8 cellular contexts compared by ENCODE assay signal in the genomic region with DNA sequence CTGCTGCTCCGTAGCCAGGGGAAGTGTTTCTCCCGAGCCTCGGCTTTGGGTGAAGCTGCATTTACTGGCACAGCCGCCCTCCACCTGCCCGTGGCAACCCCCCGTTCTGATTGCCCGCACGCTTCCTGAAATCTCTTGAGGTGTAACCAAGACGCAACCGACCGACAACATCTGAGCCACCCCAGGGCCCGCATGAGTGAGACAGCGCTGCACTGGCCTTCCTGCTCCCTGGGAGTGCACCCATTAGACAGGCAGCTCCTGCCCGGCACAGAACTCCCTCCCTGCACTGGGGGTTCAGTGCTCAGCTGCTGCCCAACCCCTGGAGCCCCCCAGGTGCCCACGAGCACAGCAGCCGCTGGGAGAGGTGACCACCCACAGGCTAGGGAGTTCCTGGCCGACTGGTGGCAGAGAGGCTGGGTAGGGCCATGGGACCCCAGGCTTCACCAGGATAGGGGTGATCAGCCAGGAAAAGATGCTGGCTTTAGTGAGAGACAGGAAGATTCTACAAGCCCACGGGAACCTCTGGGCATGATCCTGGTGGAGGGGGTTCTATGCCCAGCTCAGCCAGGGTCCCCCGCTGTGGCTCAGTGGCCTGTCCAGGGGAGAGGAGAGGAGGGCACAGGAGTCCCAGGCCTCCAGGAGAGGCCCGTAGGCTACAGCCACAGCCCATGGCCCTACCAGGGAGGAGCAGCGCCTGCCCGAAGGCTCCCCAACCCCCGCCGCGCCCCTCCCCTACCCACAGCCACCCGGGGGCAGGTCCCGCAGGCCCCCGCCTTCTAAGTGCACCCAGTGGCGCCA. TPM values are rescaled to one million over a fixed set of nuclear protein-coding genes. Genes with fewer than 3 reads are reported as not detected.
A peak's percentile ranks its signal among the peaks of the same experiment; 100 is the strongest.
DNase-seq lines count a peak whose midpoint lies in the region; ATAC-seq and TF ChIP-seq lines count a peak whose summit lies in the region.

No MANE protein-coding gene starts in this region.

- H3K4me1 ChIP-seq in colonic mucosa (peaks cover 36% of the 10 kb centered on the region), muscle layer of colon (ENCODE audit: insufficient read depth, low read length) (peaks cover 43% of the 10 kb centered on the region)

- in situ Hi-C loops in ACHN (cut with HindIII; ENCODE audit: low pct_ligation_motif_present, low pct_unique_long_range_greater_than_20kb, low sequenced_read_pairs): no loop called here

- H3K27ac ChIP-seq in colonic mucosa (peak overlapping the region; percentile 87), muscle layer of colon (ENCODE audit: low read depth, low read length) (peak overlapping the region; percentile 68)

- H3K36me3 ChIP-seq in colonic mucosa (peaks cover 18% of the 10 kb centered on the region), muscle layer of colon (ENCODE audit: insufficient read depth, low read length) (peaks cover 29% of the 10 kb centered on the region)

- intact Hi-C loops in colonic mucosa (cut with DNase I): no loop called here

- peak; percentile 49 for DNase-seq in ACHN
- DNase-seq in Jurkat, Clone E6-1 (ENCODE audit: low read depth, low spot score): peak; percentile 59
- DNase-seq in colonic mucosa: no peak
- DNase-seq in NCI-H1092 (lab: John Stamatoyannopoulos, UW): no peak
- DNase-seq in effector CD8-positive, alpha-beta T cell (lab: John Stamatoyannopoulos, UW): no peak

- H3K9ac ChIP-seq in colonic mucosa (ENCODE audit: low read depth in 2 of 2, low read length in 2 of 2) (peak overlapping the region; percentile 66 to 69), muscle layer of colon (ENCODE audit: low read length) (no peak overlapping the region)

- no peak for TF ChIP-seq CTCF in colonic mucosa (IDR thresholded peaks at IDR 0.05)

- H3K9me3 ChIP-seq in colonic mucosa (no peaks in the 10 kb centered on the region), muscle layer of colon (ENCODE audit: low read length) (no peaks in the 10 kb centered on the region)

- H3K27me3 ChIP-seq in colonic mucosa: no peaks in the 10 kb centered on the region
- no peaks in the 10 kb centered on the region for H3K27me3 ChIP-seq in muscle layer of colon (ENCODE audit: control insufficient read depth in 1 of 2, insufficient read depth in 2 of 2, low read length in 2 of 2)

- ATAC-seq in HG02884 (IDR thresholded peaks at IDR 0.05; ENCODE audit: unreplicated experiment) (no peak), GM21576 (IDR thresholded peaks at IDR 0.05; ENCODE audit: unreplicated experiment) (no peak)

- no peak overlapping the region for H3K4me3 ChIP-seq in Jurkat, Clone E6-1 (ENCODE audit: low read length)
- H3K4me3 ChIP-seq in colonic mucosa (peak overlapping the region; percentile 21), muscle layer of colon (ENCODE audit: low read depth in 1 of 2, low read length in 2 of 2) (peak overlapping the region; percentile 18 to 24)

RNA-seq across cellular contexts. Expression of gene PLXNB2, which starts 14.6 kb away (rescaled TPM):
- 17.6 TPM for polyA plus RNA-seq in Jurkat, Clone E6-1 (2012; ENCODE audit: insufficient read depth, insufficient read length)
- total RNA-seq in colonic mucosa: 100 to 1,000 TPM; 270 to 339 TPM

RNA-seq across cellular contexts. Expression of gene MAPK11, which starts 22.7 kb away (rescaled TPM):
- 37.9 TPM for polyA plus RNA-seq in Jurkat, Clone E6-1 (2012; ENCODE audit: insufficient read depth, insufficient read length)
- 1 to 10 TPM; 1.3 to 1.9 TPM for total RNA-seq in colonic mucosa

RNA-seq across cellular contexts. Expression of gene MAPK12, which starts 31.4 kb away (rescaled TPM):
- 27.7 TPM for polyA plus RNA-seq in Jurkat, Clone E6-1 (2012; ENCODE audit: insufficient read depth, insufficient read length)
- total RNA-seq in colonic mucosa: 1 to 10 TPM; 2.0 to 2.6 TPM

RNA-seq across cellular contexts. Expression of gene DENND6B, which starts 34.0 kb away (rescaled TPM):
- 3.1 TPM for polyA plus RNA-seq in Jurkat, Clone E6-1 (2012; ENCODE audit: insufficient read depth, insufficient read length)
- 1 to 10 TPM; 2.4 to 4.0 TPM for total RNA-seq in colonic mucosa

RNA-seq across cellular contexts. Expression of gene HDAC10, which starts 41.8 kb away (rescaled TPM):
- polyA plus RNA-seq in Jurkat, Clone E6-1 (2012; ENCODE audit: insufficient read depth, insufficient read length): 54.8 TPM
- 10 to 100 TPM; 40.5 to 59.1 TPM for total RNA-seq in colonic mucosa

Comparison
In these comparisons a context has a peak if more than half of its experiments do, and no peak if none do; other contexts are left out.
1. DNase-seq: peak in ACHN (single experiment) and Jurkat, Clone E6-1 (single experiment); none in colonic mucosa (single experiment), NCI-H1092 (single experiment) and effector CD8-positive, alpha-beta T cell (single experiment).